ENCODE assay signal across 1 cellular context in the genomic region with DNA sequence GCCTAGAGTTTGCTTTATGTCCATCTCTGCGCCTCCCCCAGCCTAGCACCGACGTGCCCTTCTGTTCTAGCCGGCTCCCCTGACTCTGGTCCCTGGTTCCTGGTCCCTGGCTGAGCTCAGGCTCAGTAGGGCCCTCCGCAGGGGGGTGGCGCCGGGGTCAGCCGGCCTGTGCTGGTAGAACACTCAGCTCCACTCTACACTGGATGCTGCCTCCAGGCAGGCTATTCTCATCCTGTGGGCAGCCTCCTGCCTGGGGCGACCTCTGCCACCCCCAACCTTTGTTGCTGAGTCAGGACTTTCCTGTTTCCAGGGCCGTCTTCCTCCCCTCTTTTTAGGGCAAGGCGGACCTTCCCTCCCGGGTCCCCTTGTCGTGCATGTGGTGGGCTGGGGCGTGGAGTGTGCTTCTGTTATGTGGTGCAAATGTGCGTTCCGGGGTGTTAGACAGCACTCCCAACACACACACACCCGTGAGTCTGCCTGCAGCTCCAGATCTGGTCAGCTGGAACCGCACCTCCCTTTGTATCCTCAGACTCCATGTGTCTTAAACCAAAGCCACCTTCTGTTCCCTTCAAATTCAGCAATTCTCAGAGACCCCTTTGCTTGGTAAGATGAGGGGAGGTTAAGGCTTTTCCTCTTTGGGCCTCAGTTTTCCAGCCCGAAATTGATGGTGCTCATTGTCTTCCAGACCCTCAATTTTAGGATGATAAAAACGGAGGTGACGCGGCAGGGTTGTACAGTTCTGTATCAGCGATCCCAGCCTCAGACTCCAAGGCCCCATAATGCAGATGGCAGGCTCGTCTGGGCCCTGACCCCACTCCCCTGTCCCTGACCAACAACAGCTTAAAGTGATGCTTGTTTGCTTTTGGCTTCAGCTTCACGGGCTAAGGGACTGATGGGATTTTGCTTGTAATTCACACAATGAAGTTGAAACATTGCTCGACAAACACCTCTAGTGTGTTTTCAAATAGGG.
TF ChIP-seq lines count a peak whose summit lies in the region.

No MANE protein-coding gene starts in this region.

TF ChIP-seq in HepG2, 621 proteins besides CTCF, POLR2A, EP300 and RAD21 (continued from another document):
- no peak for TF ChIP-seq ZSCAN20 (CRISPR knock-in tag; IDR thresholded peaks at IDR 0.05; ENCODE audit: borderline replicate concordance)
- TF ChIP-seq, protein P1, sequence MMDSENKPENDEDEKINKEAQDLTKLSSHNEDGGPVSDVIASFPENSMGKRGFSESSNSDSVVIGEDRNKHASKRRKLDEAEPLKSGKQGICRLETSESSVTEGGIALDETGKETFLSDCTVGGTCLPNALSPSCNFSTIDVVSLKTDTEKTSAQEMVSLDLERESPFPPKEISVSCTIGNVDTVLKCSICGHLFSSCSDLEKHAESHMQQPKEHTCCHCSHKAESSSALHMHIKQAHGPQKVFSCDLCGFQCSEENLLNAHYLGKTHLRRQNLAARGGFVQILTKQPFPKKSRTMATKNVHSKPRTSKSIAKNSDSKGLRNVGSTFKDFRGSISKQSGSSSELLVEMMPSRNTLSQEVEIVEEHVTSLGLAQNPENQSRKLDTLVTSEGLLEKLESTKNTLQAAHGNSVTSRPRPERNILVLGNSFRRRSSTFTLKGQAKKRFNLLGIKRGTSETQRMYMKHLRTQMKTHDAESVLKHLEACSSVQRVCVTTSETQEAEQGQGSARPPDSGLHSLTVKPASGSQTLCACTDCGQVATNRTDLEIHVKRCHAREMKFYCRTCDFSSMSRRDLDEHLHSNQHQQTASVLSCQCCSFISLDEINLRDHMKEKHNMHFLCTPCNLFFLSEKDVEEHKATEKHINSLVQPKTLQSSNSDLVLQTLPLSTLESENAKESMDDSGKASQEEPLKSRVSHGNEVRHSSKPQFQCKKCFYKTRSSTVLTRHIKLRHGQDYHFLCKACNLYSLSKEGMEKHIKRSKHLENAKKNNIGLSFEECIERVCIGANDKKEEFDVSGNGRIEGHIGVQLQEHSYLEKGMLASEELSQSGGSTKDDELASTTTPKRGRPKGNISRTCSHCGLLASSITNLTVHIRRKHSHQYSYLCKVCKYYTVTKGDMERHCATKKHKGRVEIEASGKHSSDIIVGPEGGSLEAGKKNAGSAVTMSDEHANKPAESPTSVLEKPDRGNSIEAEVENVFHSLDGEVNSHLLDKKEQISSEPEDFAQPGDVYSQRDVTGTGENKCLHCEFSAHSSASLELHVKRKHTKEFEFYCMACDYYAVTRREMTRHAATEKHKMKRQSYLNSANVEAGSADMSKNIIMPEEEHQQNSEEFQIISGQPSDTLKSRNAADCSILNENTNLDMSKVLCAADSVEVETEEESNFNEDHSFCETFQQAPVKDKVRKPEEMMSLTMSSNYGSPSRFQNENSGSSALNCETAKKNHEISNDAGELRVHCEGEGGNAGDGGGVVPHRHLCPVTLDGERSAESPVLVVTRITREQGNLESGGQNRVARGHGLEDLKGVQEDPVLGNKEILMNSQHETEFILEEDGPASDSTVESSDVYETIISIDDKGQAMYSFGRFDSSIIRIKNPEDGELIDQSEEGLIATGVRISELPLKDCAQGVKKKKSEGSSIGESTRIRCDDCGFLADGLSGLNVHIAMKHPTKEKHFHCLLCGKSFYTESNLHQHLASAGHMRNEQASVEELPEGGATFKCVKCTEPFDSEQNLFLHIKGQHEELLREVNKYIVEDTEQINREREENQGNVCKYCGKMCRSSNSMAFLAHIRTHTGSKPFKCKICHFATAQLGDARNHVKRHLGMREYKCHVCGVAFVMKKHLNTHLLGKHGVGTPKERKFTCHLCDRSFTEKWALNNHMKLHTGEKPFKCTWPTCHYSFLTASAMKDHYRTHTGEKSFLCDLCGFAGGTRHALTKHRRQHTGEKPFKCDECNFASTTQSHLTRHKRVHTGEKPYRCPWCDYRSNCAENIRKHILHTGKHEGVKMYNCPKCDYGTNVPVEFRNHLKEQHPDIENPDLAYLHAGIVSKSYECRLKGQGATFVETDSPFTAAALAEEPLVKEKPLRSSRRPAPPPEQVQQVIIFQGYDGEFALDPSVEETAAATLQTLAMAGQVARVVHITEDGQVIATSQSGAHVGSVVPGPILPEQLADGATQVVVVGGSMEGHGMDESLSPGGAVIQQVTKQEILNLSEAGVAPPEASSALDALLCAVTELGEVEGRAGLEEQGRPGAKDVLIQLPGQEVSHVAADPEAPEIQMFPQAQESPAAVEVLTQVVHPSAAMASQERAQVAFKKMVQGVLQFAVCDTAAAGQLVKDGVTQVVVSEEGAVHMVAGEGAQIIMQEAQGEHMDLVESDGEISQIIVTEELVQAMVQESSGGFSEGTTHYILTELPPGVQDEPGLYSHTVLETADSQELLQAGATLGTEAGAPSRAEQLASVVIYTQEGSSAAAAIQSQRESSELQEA (CRISPR knock-in tag; IDR thresholded peaks at IDR 0.05; ENCODE audit: not compliant biosample characterization) = no peak
- no peak for TF ChIP-seq PAF1 (CRISPR knock-in tag; IDR thresholded peaks at IDR 0.05)
- TF ChIP-seq, protein P2, sequence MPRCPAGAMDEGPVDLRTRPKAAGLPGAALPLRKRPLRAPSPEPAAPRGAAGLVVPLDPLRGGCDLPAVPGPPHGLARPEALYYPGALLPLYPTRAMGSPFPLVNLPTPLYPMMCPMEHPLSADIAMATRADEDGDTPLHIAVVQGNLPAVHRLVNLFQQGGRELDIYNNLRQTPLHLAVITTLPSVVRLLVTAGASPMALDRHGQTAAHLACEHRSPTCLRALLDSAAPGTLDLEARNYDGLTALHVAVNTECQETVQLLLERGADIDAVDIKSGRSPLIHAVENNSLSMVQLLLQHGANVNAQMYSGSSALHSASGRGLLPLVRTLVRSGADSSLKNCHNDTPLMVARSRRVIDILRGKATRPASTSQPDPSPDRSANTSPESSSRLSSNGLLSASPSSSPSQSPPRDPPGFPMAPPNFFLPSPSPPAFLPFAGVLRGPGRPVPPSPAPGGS (CRISPR knock-in tag; IDR thresholded peaks at IDR 0.05) = no peak
- TF ChIP-seq ZFYVE20 (CRISPR knock-in tag; IDR thresholded peaks at IDR 0.05; ENCODE audit: borderline replicate concordance, low read depth) = no peak
- TF ChIP-seq, protein P3, sequence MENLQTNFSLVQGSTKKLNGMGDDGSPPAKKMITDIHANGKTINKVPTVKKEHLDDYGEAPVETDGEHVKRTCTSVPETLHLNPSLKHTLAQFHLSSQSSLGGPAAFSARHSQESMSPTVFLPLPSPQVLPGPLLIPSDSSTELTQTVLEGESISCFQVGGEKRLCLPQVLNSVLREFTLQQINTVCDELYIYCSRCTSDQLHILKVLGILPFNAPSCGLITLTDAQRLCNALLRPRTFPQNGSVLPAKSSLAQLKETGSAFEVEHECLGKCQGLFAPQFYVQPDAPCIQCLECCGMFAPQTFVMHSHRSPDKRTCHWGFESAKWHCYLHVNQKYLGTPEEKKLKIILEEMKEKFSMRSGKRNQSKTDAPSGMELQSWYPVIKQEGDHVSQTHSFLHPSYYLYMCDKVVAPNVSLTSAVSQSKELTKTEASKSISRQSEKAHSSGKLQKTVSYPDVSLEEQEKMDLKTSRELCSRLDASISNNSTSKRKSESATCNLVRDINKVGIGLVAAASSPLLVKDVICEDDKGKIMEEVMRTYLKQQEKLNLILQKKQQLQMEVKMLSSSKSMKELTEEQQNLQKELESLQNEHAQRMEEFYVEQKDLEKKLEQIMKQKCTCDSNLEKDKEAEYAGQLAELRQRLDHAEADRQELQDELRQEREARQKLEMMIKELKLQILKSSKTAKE (CRISPR knock-in tag; IDR thresholded peaks at IDR 0.05; ENCODE audit: borderline replicate concordance) = no peak
- no peak for TF ChIP-seq ZKSCAN1 (IDR thresholded peaks at IDR 0.05; ENCODE audit: low read length)
